In genomic region chr10:22704348-22705341, GRCh38 we compare ENCODE assay signal across 9 cellular contexts. TPM values are rescaled to one million over a fixed set of nuclear protein-coding genes. Genes with fewer than 3 reads are reported as not detected.
DNase-seq lines count a peak whose midpoint lies in the region; ATAC-seq lines count a peak whose summit lies in the region.
"Had no signal": no experiment of that assay in that cellular context is flagged by ENCODE, and none has a peak within 500 bp of the region (broad histone marks: within the 10 kb centered on the region; RNA-seq: fewer than 3 reads in every experiment).

No MANE protein-coding gene starts in this region.

- no peak for ATAC-seq in activated naive CD4-positive, alpha-beta T cell treated with anti-CD3 and anti-CD28 coated beads, Interleukin-2, amount 50 U/mL, for 72 hours
- peak; percentile 48 for ATAC-seq in HG02678 (IDR thresholded peaks at IDR 0.05; ENCODE audit: unreplicated experiment)
- ATAC-seq in stimulated activated effector memory CD8-positive, alpha-beta T cell treated with anti-CD3 and anti-CD28 coated beads, Interleukin-12 subunit alpha, Interleukin-12 subunit beta, amount 100 ng/mL, for 72 hours: no peak

- DNase-seq in activated naive CD4-positive, alpha-beta T cell treated with anti-CD3 and anti-CD28 coated beads, Interleukin-2, amount 50 U/mL, for 72 hours (ENCODE audit: low spot score in 2 of 2): no peak
- DNase-seq in activated naive CD4-positive, alpha-beta T cell (lab: John Stamatoyannopoulos, UW): no peak
- DNase-seq in OCI-M1 (lab: John Stamatoyannopoulos, UW): peak; percentile 72
- no peak for DNase-seq in stimulated activated effector memory CD8-positive, alpha-beta T cell treated with anti-CD3 and anti-CD28 coated beads, Interleukin-12 subunit alpha, Interleukin-12 subunit beta, amount 100 ng/mL, for 72 hours (ENCODE audit: low spot score in 2 of 2)
- no peak for DNase-seq in NCI-H526 (lab: John Stamatoyannopoulos, UW)
- no peak for DNase-seq in GM19240 (ENCODE audit: insufficient read length, low spot score)
- DNase-seq in DMS153 treated with DMSO at 0.1 percent for 48 hours (lab: John Stamatoyannopoulos, UW; ENCODE audit: unreplicated experiment): no peak
- DNase-seq: stimulated activated CD8-positive, alpha-beta memory T cell treated with anti-CD3 and anti-CD28 coated beads, Interleukin-4, amount 100 ng/mL, for 48 hours had no signal

- peaks cover 0 to 77% of the 10 kb centered on the region in 2 donors for H3K36me3 Mint-ChIP-seq in activated naive CD4-positive, alpha-beta T cell treated with anti-CD3 and anti-CD28 coated beads, Interleukin-2, amount 50 U/mL, for 72 hours
- peaks cover 35% of the 10 kb centered on the region for H3K36me3 Mint-ChIP-seq in stimulated activated effector memory CD8-positive, alpha-beta T cell treated with anti-CD3 and anti-CD28 coated beads, Interleukin-12 subunit alpha, Interleukin-12 subunit beta, amount 100 ng/mL, for 72 hours

- peaks cover 91% of the 10 kb centered on the region for H3K4me1 Mint-ChIP-seq in stimulated activated effector memory CD8-positive, alpha-beta T cell treated with anti-CD3 and anti-CD28 coated beads, Interleukin-12 subunit alpha, Interleukin-12 subunit beta, amount 100 ng/mL, for 72 hours

- peaks cover 0 to 19% of the 10 kb centered on the region in 2 donors for H3K9me3 Mint-ChIP-seq in activated naive CD4-positive, alpha-beta T cell treated with anti-CD3 and anti-CD28 coated beads, Interleukin-2, amount 50 U/mL, for 72 hours
- H3K9me3 Mint-ChIP-seq in stimulated activated effector memory CD8-positive, alpha-beta T cell treated with anti-CD3 and anti-CD28 coated beads, Interleukin-12 subunit alpha, Interleukin-12 subunit beta, amount 100 ng/mL, for 72 hours: peaks cover 6% of the 10 kb centered on the region

- peak overlapping the region; percentile 55 for H3K4me3 Mint-ChIP-seq in stimulated activated effector memory CD8-positive, alpha-beta T cell treated with anti-CD3 and anti-CD28 coated beads, Interleukin-12 subunit alpha, Interleukin-12 subunit beta, amount 100 ng/mL, for 72 hours

- H3K27ac Mint-ChIP-seq in activated naive CD4-positive, alpha-beta T cell treated with anti-CD3 and anti-CD28 coated beads, Interleukin-2, amount 50 U/mL, for 72 hours: peak overlapping the region; percentile 20 to 46
- peak overlapping the region; percentile 64 for H3K27ac Mint-ChIP-seq in stimulated activated effector memory CD8-positive, alpha-beta T cell treated with anti-CD3 and anti-CD28 coated beads, Interleukin-12 subunit alpha, Interleukin-12 subunit beta, amount 100 ng/mL, for 72 hours

RNA-seq across cellular contexts. Expression of gene PIP4K2A, which starts 9.7 kb away (rescaled TPM):
- total RNA-seq in activated naive CD4-positive, alpha-beta T cell treated with anti-CD3 and anti-CD28 coated beads, Interleukin-2, amount 50 U/mL, for 72 hours: 100 to 1,000 TPM in 1 of 2 donors, 10 to 100 TPM in 1; 87.7 to 137 TPM
